14 cellular contexts compared by ENCODE assay signal in genomic region chr12:131947482-131948027, GRCh38. TPM values are rescaled to one million over a fixed set of nuclear protein-coding genes. Genes with fewer than 3 reads are reported as not detected.
A peak's percentile ranks its signal among the peaks of the same experiment; 100 is the strongest.
DNase-seq lines count a peak whose midpoint lies in the region; ATAC-seq, FAIRE-seq and TF ChIP-seq lines count a peak whose summit lies in the region.
"Had no signal": no experiment of that assay in that cellular context is flagged by ENCODE, and none has a peak within 500 bp of the region (broad histone marks: within the 10 kb centered on the region; RNA-seq: fewer than 3 reads in every experiment).

No MANE protein-coding gene starts in this region.

- intact Hi-C loops in HepG2 (cut with micrococcal nuclease; ENCODE audit: unreplicated experiment): no loop called here
- intact Hi-C loops in right lobe of liver (cut with DNase I): loop anchor here in 1 of 2 donors (10.0 kb wide), 1 partner anchor 93 kb away; no protein-coding TSS in a partner anchor
- intact Hi-C loops in PC-9 (cut with micrococcal nuclease; ENCODE audit: unreplicated experiment): loop anchor here (2.0 kb wide), 2 partner anchors 19 to 51 kb away; partner anchors contain the start of gene PUS1

- peaks cover 27% of the 10 kb centered on the region; the same call in 1 of the 2 replicates for H3K4me1 ChIP-seq in HepG2 (ENCODE audit: insufficient read depth, low read length)
- H3K4me1 ChIP-seq in right lobe of liver: peaks cover 0 to 10% (median 3%) of the 10 kb centered on the region in 4 donors
- H3K4me1 ChIP-seq in mesendoderm (ENCODE audit: control insufficient read depth, low read depth, low read length): no peaks in the 10 kb centered on the region
- H3K4me1 ChIP-seq in PC-9 (replicated peaks; ENCODE audit: insufficient read depth): peaks cover 7% of the 10 kb centered on the region; the same call in 1 of the 2 replicates

- no peak overlapping the region for H2BK15ac ChIP-seq in mesendoderm (replicated peaks; ENCODE audit: low read depth)

- H3K36me3 Mint-ChIP-seq in activated CD8-positive, alpha-beta memory T cell treated with anti-CD3 and anti-CD28 coated beads, Interleukin-2, amount 10 ng/mL, durations not matched to agents 7 days and 5 days: peaks cover 15% of the 10 kb centered on the region
- no peaks in the 10 kb centered on the region for H3K36me3 Mint-ChIP-seq in endothelial cell (ENCODE audit: low read depth, unreplicated experiment)

- H3K27ac ChIP-seq in HepG2 (ENCODE audit: extremely low read length, insufficient read depth, low read length) (no peak overlapping the region), right lobe of liver (no peak overlapping the region), mesendoderm (ENCODE audit: low read depth, low read length) (no peak overlapping the region), PC-9 (no peak overlapping the region)

- H3K4ac ChIP-seq in mesendoderm (ENCODE audit: low read depth, low read length): no peak overlapping the region

- in situ Hi-C loops in HepG2 (cut with HindIII; ENCODE audit: extremely low pct_ligation_motif_present, low pct_unique_long_range_greater_than_20kb): no loop called here

- no peak overlapping the region for H2AK5ac ChIP-seq in mesendoderm (ENCODE audit: low read length)

- FAIRE-seq in HepG2 (lab: Jason Lieb, UNC): no peak
- FAIRE-seq in frontal cortex (lab: Jason Lieb, UNC): no peak
- FAIRE-seq: GM19239 had no signal

- H3K36me3 ChIP-seq in HepG2 (replicated peaks in 1 of 2; ENCODE audit: control insufficient read depth in 1 of 2, insufficient read depth in 2 of 2, low read length in 2 of 2) (peaks cover 1 to 14% of the 10 kb centered on the region in 2 experiments; a peak in 2 of 5 replicates), right lobe of liver (peaks cover 0 to 3% (median 0%) of the 10 kb centered on the region in 4 donors), mesendoderm (ENCODE audit: control insufficient read depth, insufficient read depth, low read length) (peaks cover 11% of the 10 kb centered on the region), PC-9 (ENCODE audit: low read depth) (no peaks in the 10 kb centered on the region)

- H3K9me3 ChIP-seq in HepG2 (ENCODE audit: low read length) (no peaks in the 10 kb centered on the region), right lobe of liver (no peaks in the 10 kb centered on the region), PC-9 (ENCODE audit: insufficient read depth, low read depth) (no peaks in the 10 kb centered on the region)
- H3K9me3 ChIP-seq: Caco-2, tibial nerve had no signal

- 60% methylated on average over 8 of the region's 8 CpGs for WGBS in HepG2 (ENCODE audit: low lambda C conversion rate)
- WGBS in right lobe of liver (ENCODE audit: insufficient coverage, low coverage, low lambda C conversion rate, missing lambda C conversion rate): 20% methylated on average over 4 of the region's 8 CpGs
- no CpG with 5 or more reads among the region's 8 CpGs for WGBS in mesendoderm (ENCODE audit: extremely low coverage, insufficient coverage, low lambda C conversion rate)

- no peak overlapping the region for H3K23ac ChIP-seq in mesendoderm (ENCODE audit: low read length)

- DNase-seq in HepG2 (ENCODE audit: low spot score): no peak
- DNase-seq in right lobe of liver: no peak
- DNase-seq in activated CD8-positive, alpha-beta memory T cell treated with anti-CD3 and anti-CD28 coated beads, Interleukin-2, amount 10 ng/mL, durations not matched to agents 7 days and 5 days: no peak
- peak; percentile 28 for DNase-seq in mesendoderm
- no peak for DNase-seq in PC-9
- no peak for DNase-seq in frontal cortex (ENCODE audit: low spot score in 2 of 2)
- DNase-seq in NCI-H2081 (lab: John Stamatoyannopoulos, UW): no peak
- DNase-seq in endothelial cell (ENCODE audit: low spot score): no peak
- DNase-seq: caudate nucleus, NCI-H774 had no signal

- H2BK120ac ChIP-seq in mesendoderm (ENCODE audit: low read depth, low read length): no peak overlapping the region

- H3K4me3 ChIP-seq in HepG2 (replicated peaks in 1 of 3; ENCODE audit: insufficient read depth in 1 of 3, low read depth in 2 of 3, low read length in 3 of 3) (no peak overlapping the region), right lobe of liver (no peak overlapping the region), mesendoderm (ENCODE audit: low read length) (no peak overlapping the region), PC-9 (no peak overlapping the region)
- H3K4me3 ChIP-seq: tibial nerve had no signal

- H4K5ac ChIP-seq in mesendoderm (ENCODE audit: low read length): no peak overlapping the region

- H3K27me3 ChIP-seq in HepG2 (ENCODE audit: control insufficient read depth in 1 of 2, insufficient read depth in 2 of 2, low read length in 2 of 2): no peaks in the 10 kb centered on the region; a peak in 1 of 5 replicates
- no peaks in the 10 kb centered on the region for H3K27me3 ChIP-seq in right lobe of liver
- no peaks in the 10 kb centered on the region for H3K27me3 ChIP-seq in mesendoderm (ENCODE audit: insufficient read depth, low read length, poor library complexity)
- no peaks in the 10 kb centered on the region for H3K27me3 ChIP-seq in PC-9 (ENCODE audit: insufficient read depth, low read depth)
- H3K27me3 ChIP-seq: tibial nerve had no signal

- no peak overlapping the region for H2BK5ac ChIP-seq in mesendoderm (ENCODE audit: low read length)

- no peak overlapping the region for H3K4me3 Mint-ChIP-seq in activated CD8-positive, alpha-beta memory T cell treated with anti-CD3 and anti-CD28 coated beads, Interleukin-2, amount 10 ng/mL, durations not matched to agents 7 days and 5 days
- no peak overlapping the region for H3K4me3 Mint-ChIP-seq in endothelial cell (ENCODE audit: unreplicated experiment)

- BruUV-seq in HepG2 (replicated peaks; lab: Mats Ljungman, UMichigan) (no TSS peak), PC-9 (replicated peaks; lab: Mats Ljungman, UMichigan) (no TSS peak)

- POLR2A ChIA-PET in HepG2 (lab: Yijun Ruan, JAX) (no interaction called here), PC-9 (lab: Charles Lee; ENCODE audit: unreplicated experiment) (no interaction called here)

- H2AFZ ChIP-seq in HepG2 (ENCODE audit: low read length) (no peak overlapping the region), PC-9 (no peak overlapping the region)

- H3K4me2 ChIP-seq in HepG2 (ENCODE audit: low read depth, low read length): no peak overlapping the region; the same call in 1 of the 2 replicates
- no peak overlapping the region for H3K4me2 ChIP-seq in mesendoderm (ENCODE audit: low read length)
- H3K4me2 ChIP-seq in PC-9: no peak overlapping the region

- ATAC-seq in HepG2 (no peak), right lobe of liver (no peak)
- ATAC-seq in activated CD8-positive, alpha-beta memory T cell treated with anti-CD3 and anti-CD28 coated beads, Interleukin-2, amount 10 ng/mL, durations not matched to agents 7 days and 5 days: no peak
- ATAC-seq: HCT116 had no signal

- no peak overlapping the region for H3K18ac ChIP-seq in mesendoderm (ENCODE audit: low read length)

- H3K27ac Mint-ChIP-seq in activated CD8-positive, alpha-beta memory T cell treated with anti-CD3 and anti-CD28 coated beads, Interleukin-2, amount 10 ng/mL, durations not matched to agents 7 days and 5 days: peak overlapping the region; percentile 74
- H3K27ac Mint-ChIP-seq in endothelial cell (ENCODE audit: unreplicated experiment): no peak overlapping the region

- peaks cover 17% of the 10 kb centered on the region for H3K79me2 ChIP-seq in HepG2 (ENCODE audit: insufficient read depth, low read length)
- H3K79me2 ChIP-seq in mesendoderm (ENCODE audit: control insufficient read depth, insufficient read depth, low read length): peaks cover 13% of the 10 kb centered on the region
- H3K79me2 ChIP-seq in PC-9 (ENCODE audit: low read depth): peaks cover 25% of the 10 kb centered on the region

- H3F3A ChIP-seq in PC-9 (ENCODE audit: insufficient read depth, low read depth): peaks cover 31% of the 10 kb centered on the region

- CTCF ChIA-PET in HepG2 (lab: Yijun Ruan, JAX; ENCODE audit: low intra/inter-chr PET ratio, low total read pairs) (no interaction called here), PC-9 (lab: Charles Lee) (no interaction called here)
- CTCF ChIA-PET in activated CD8-positive, alpha-beta memory T cell treated with anti-CD3 and anti-CD28 coated beads, Interleukin-2, amount 10 ng/mL, durations not matched to agents 7 days and 5 days (lab: Charles Lee): no interaction called here

- TF ChIP-seq CTCF in HepG2 (CRISPR knock-in tag; IDR thresholded peaks at IDR 0.05) (no peak), right lobe of liver (IDR thresholded peaks at IDR 0.05) (no peak), PC-9 (conservative IDR thresholded peaks at IDR 0.05) (no peak), endothelial cell (IDR thresholded peaks at IDR 0.05; ENCODE audit: unreplicated experiment) (no peak)

- H3K9ac ChIP-seq in HepG2 (ENCODE audit: insufficient read depth, low read depth, low read length): 0 out of 2 replicates have a peak overlapping the region, but pooled peaks have one; percentile 7
- no peak overlapping the region for H3K9ac ChIP-seq in mesendoderm (ENCODE audit: low read length)

- peaks cover 35% of the 10 kb centered on the region for H3K4me1 Mint-ChIP-seq in activated CD8-positive, alpha-beta memory T cell treated with anti-CD3 and anti-CD28 coated beads, Interleukin-2, amount 10 ng/mL, durations not matched to agents 7 days and 5 days
- H3K4me1 Mint-ChIP-seq in endothelial cell (ENCODE audit: unreplicated experiment): peaks cover 6% of the 10 kb centered on the region

- no peak for TF ChIP-seq POLR2A in HepG2 (IDR thresholded peaks at IDR 0.05; ENCODE audit: insufficient read depth in 1 of 2, low read depth in 2 of 2, low read length in 2 of 2)
- no peak for TF ChIP-seq POLR2A in right lobe of liver (IDR thresholded peaks at IDR 0.05)

- TF ChIP-seq RAD21 in HepG2 (CRISPR knock-in tag; IDR thresholded peaks at IDR 0.05): no peak

- H3K9me3 Mint-ChIP-seq in activated CD8-positive, alpha-beta memory T cell treated with anti-CD3 and anti-CD28 coated beads, Interleukin-2, amount 10 ng/mL, durations not matched to agents 7 days and 5 days (ENCODE audit: low read depth): no peaks in the 10 kb centered on the region
- H3K9me3 Mint-ChIP-seq in endothelial cell (ENCODE audit: unreplicated experiment): no peaks in the 10 kb centered on the region

- peaks cover 6% of the 10 kb centered on the region for H3K79me1 ChIP-seq in mesendoderm (ENCODE audit: low read length)

- TF ChIP-seq EP300 in HepG2 (IDR thresholded peaks at IDR 0.05; ENCODE audit: low read depth in 2 of 2, low read length in 2 of 2): no peak
- no peak for TF ChIP-seq EP300 in HepG2 (CRISPR knock-in tag; IDR thresholded peaks at IDR 0.05; ENCODE audit: borderline replicate concordance)

- H3K9me2 ChIP-seq in PC-9 (ENCODE audit: insufficient read depth): no peaks in the 10 kb centered on the region

- H4K20me1 ChIP-seq in HepG2 (ENCODE audit: insufficient read depth, low read length): no peaks in the 10 kb centered on the region
- H4K20me1 ChIP-seq in PC-9 (ENCODE audit: insufficient read depth): peaks cover 14% of the 10 kb centered on the region

- no peak overlapping the region for H4K8ac ChIP-seq in mesendoderm (ENCODE audit: low read depth, low read length)

- no peaks in the 10 kb centered on the region for H3K27me3 Mint-ChIP-seq in activated CD8-positive, alpha-beta memory T cell treated with anti-CD3 and anti-CD28 coated beads, Interleukin-2, amount 10 ng/mL, durations not matched to agents 7 days and 5 days
- no peaks in the 10 kb centered on the region for H3K27me3 Mint-ChIP-seq in endothelial cell (ENCODE audit: unreplicated experiment)

- H3K56ac ChIP-seq in mesendoderm (ENCODE audit: low read length): no peak overlapping the region

RNA-seq across cellular contexts. Expression of gene EP400, which starts 2.2 kb away (rescaled TPM):
- total RNA-seq in HepG2 (2016; rRNA removed; fragmentation: Illumina TruSeq; extraction: Trizol) (5.0 and 8.4 TPM in 2 replicates), right lobe of liver (10 to 100 TPM; 10.9 to 16.3 (median 13.3) TPM), PC-9 (2021) (45.0 and 50.3 TPM in 2 replicates), frontal cortex (10.2 TPM), endothelial cell (ENCODE audit: unreplicated experiment) (66.2 TPM)
- total RNA-seq in HepG2 (2016; cell fraction: cytosol; rRNA removed; fragmentation: Illumina TruSeq; extraction: Trizol; ENCODE audit: low read depth): 4.7 TPM in 2 replicates
- total RNA-seq in HepG2 (2016; cell fraction: insoluble cytoplasmic fraction; rRNA removed; fragmentation: Illumina TruSeq; extraction: Trizol): 3.7 and 7.0 TPM in 2 replicates
- 6.0 and 6.1 TPM in 2 replicates for total RNA-seq in HepG2 (2016; cell fraction: membrane; rRNA removed; fragmentation: Illumina TruSeq; extraction: Trizol)
- total RNA-seq in HepG2 (2016; cell fraction: nucleus; rRNA removed; fragmentation: Illumina TruSeq; extraction: Trizol): 13.3 and 16.0 TPM in 2 replicates
- polyA plus RNA-seq in HepG2 (2011; rRNA removed): 4.2 and 4.9 TPM in 2 replicates
- polyA plus RNA-seq in HepG2 (2011; cell fraction: cytosol; rRNA removed): 2.4 and 3.4 TPM in 2 replicates
- polyA plus RNA-seq in HepG2 (2011; cell fraction: nucleus; rRNA removed): 23.5 and 23.6 TPM in 2 replicates
- 16.1 and 16.9 TPM in 2 replicates for polyA plus RNA-seq in HepG2 (2012)
- 1.1 TPM in 2 replicates for polyA plus RNA-seq in HepG2 (2016; cell fraction: cytosol; fragmentation: Illumina TruSeq; extraction: Trizol; ENCODE audit: low read depth)
- polyA plus RNA-seq in HepG2 (2016; cell fraction: insoluble cytoplasmic fraction; fragmentation: Illumina TruSeq; extraction: Trizol; ENCODE audit: low read depth): 11.0 and 15.9 TPM in 2 replicates
- polyA plus RNA-seq in HepG2 (2016; cell fraction: membrane; fragmentation: Illumina TruSeq; extraction: Trizol; ENCODE audit: low read depth): 2.6 and 2.7 TPM in 2 replicates
- 43.2 and 47.1 TPM in 2 replicates for polyA plus RNA-seq in HepG2 (2016; cell fraction: nucleus; fragmentation: Illumina TruSeq; extraction: Trizol; ENCODE audit: insufficient read depth, low read depth)
- 7.5 and 11.1 TPM in 2 replicates for polyA minus RNA-seq in HepG2 (2011; rRNA and poly(A)+ RNA removed; ENCODE audit: low replicate concordance)
- 7.5 and 8.3 TPM in 2 replicates for polyA minus RNA-seq in HepG2 (2011; cell fraction: cytosol; rRNA and poly(A)+ RNA removed)
- polyA minus RNA-seq in HepG2 (2011; cell fraction: nucleus; rRNA and poly(A)+ RNA removed): 16.2 and 18.8 TPM in 2 replicates
- 10 to 100 TPM; 54.1 to 68.0 TPM for total RNA-seq in activated CD8-positive, alpha-beta memory T cell treated with anti-CD3 and anti-CD28 coated beads, Interleukin-2, amount 10 ng/mL, durations not matched to agents 7 days and 5 days
- 17.2 TPM for polyA plus RNA-seq in mesendoderm (2013, experiment 1 of 2)
- 15.3 TPM for polyA plus RNA-seq in mesendoderm (2013, experiment 2 of 2)

RNA-seq across cellular contexts. Expression of gene PUS1, which starts 18.5 kb away (rescaled TPM):
- total RNA-seq in HepG2 (2016; rRNA removed; fragmentation: Illumina TruSeq; extraction: Trizol) (23.5 and 24.7 TPM in 2 replicates), right lobe of liver (10 to 100 TPM; 14.7 to 23.1 (median 17.7) TPM), PC-9 (2021) (36.4 and 37.0 TPM in 2 replicates), frontal cortex (3.3 TPM), endothelial cell (ENCODE audit: unreplicated experiment) (25.8 TPM)
- 6.6 and 7.1 TPM in 2 replicates for total RNA-seq in HepG2 (2016; cell fraction: cytosol; rRNA removed; fragmentation: Illumina TruSeq; extraction: Trizol; ENCODE audit: low read depth)
- 21.9 and 25.6 TPM in 2 replicates for total RNA-seq in HepG2 (2016; cell fraction: insoluble cytoplasmic fraction; rRNA removed; fragmentation: Illumina TruSeq; extraction: Trizol)
- total RNA-seq in HepG2 (2016; cell fraction: membrane; rRNA removed; fragmentation: Illumina TruSeq; extraction: Trizol): 11.7 and 15.8 TPM in 2 replicates
- 22.3 and 22.5 TPM in 2 replicates for total RNA-seq in HepG2 (2016; cell fraction: nucleus; rRNA removed; fragmentation: Illumina TruSeq; extraction: Trizol)
- polyA plus RNA-seq in HepG2 (2011; rRNA removed): 19.2 and 28.3 TPM in 2 replicates
- 18.9 and 22.1 TPM in 2 replicates for polyA plus RNA-seq in HepG2 (2011; cell fraction: cytosol; rRNA removed)
- 51.5 and 61.7 TPM in 2 replicates for polyA plus RNA-seq in HepG2 (2011; cell fraction: nucleus; rRNA removed)
- polyA plus RNA-seq in HepG2 (2012): 16.6 and 23.7 TPM in 2 replicates
- 6.6 and 8.0 TPM in 2 replicates for polyA plus RNA-seq in HepG2 (2016; cell fraction: cytosol; fragmentation: Illumina TruSeq; extraction: Trizol; ENCODE audit: low read depth)
- polyA plus RNA-seq in HepG2 (2016; cell fraction: insoluble cytoplasmic fraction; fragmentation: Illumina TruSeq; extraction: Trizol; ENCODE audit: low read depth): 37.8 and 38.4 TPM in 2 replicates
- polyA plus RNA-seq in HepG2 (2016; cell fraction: membrane; fragmentation: Illumina TruSeq; extraction: Trizol; ENCODE audit: low read depth): 14.2 and 18.7 TPM in 2 replicates
- 70.5 and 72.7 TPM in 2 replicates for polyA plus RNA-seq in HepG2 (2016; cell fraction: nucleus; fragmentation: Illumina TruSeq; extraction: Trizol; ENCODE audit: insufficient read depth, low read depth)
- polyA minus RNA-seq in HepG2 (2011; rRNA and poly(A)+ RNA removed; ENCODE audit: low replicate concordance): 26.1 and 71.1 TPM in 2 replicates
- 10.4 and 12.3 TPM in 2 replicates for polyA minus RNA-seq in HepG2 (2011; cell fraction: cytosol; rRNA and poly(A)+ RNA removed)
- 31.2 and 34.2 TPM in 2 replicates for polyA minus RNA-seq in HepG2 (2011; cell fraction: nucleus; rRNA and poly(A)+ RNA removed)
- total RNA-seq in activated CD8-positive, alpha-beta memory T cell treated with anti-CD3 and anti-CD28 coated beads, Interleukin-2, amount 10 ng/mL, durations not matched to agents 7 days and 5 days: 10 to 100 TPM; 64.2 to 69.3 TPM
- 46.5 TPM for polyA plus RNA-seq in mesendoderm (2013, experiment 1 of 2)
- 46.4 TPM for polyA plus RNA-seq in mesendoderm (2013, experiment 2 of 2)

RNA-seq across cellular contexts. Expression of gene ULK1, which starts 53.1 kb away (rescaled TPM):
- total RNA-seq in HepG2 (2016; rRNA removed; fragmentation: Illumina TruSeq; extraction: Trizol): 1.7 and 2.8 TPM in 2 replicates
- total RNA-seq in HepG2 (2016; cell fraction: cytosol; rRNA removed; fragmentation: Illumina TruSeq; extraction: Trizol; ENCODE audit: low read depth): 1.9 and 2.4 TPM in 2 replicates
- 1.6 and 3.3 TPM in 2 replicates for total RNA-seq in HepG2 (2016; cell fraction: insoluble cytoplasmic fraction; rRNA removed; fragmentation: Illumina TruSeq; extraction: Trizol)
- total RNA-seq in HepG2 (2016; cell fraction: membrane; rRNA removed; fragmentation: Illumina TruSeq; extraction: Trizol): 1.7 and 2.8 TPM in 2 replicates
- total RNA-seq in HepG2 (2016; cell fraction: nucleus; rRNA removed; fragmentation: Illumina TruSeq; extraction: Trizol): 4.9 and 6.0 TPM in 2 replicates
- polyA plus RNA-seq in HepG2 (2011; rRNA removed): 10.1 and 13.9 TPM in 2 replicates
- 2.2 and 3.2 TPM in 2 replicates for polyA plus RNA-seq in HepG2 (2011; cell fraction: cytosol; rRNA removed)
- 132 and 157 TPM in 2 replicates for polyA plus RNA-seq in HepG2 (2011; cell fraction: nucleus; rRNA removed)
- polyA plus RNA-seq in HepG2 (2012): 16.0 and 35.4 TPM in 2 replicates
- 0.21 and 0.24 TPM in 2 replicates for polyA plus RNA-seq in HepG2 (2016; cell fraction: cytosol; fragmentation: Illumina TruSeq; extraction: Trizol; ENCODE audit: low read depth)
- polyA plus RNA-seq in HepG2 (2016; cell fraction: insoluble cytoplasmic fraction; fragmentation: Illumina TruSeq; extraction: Trizol; ENCODE audit: low read depth): 3.6 and 5.0 TPM in 2 replicates
- 0.60 and 0.72 TPM in 2 replicates for polyA plus RNA-seq in HepG2 (2016; cell fraction: membrane; fragmentation: Illumina TruSeq; extraction: Trizol; ENCODE audit: low read depth)
- 27.6 and 31.1 TPM in 2 replicates for polyA plus RNA-seq in HepG2 (2016; cell fraction: nucleus; fragmentation: Illumina TruSeq; extraction: Trizol; ENCODE audit: insufficient read depth, low read depth)
- 11.3 and 13.5 TPM in 2 replicates for polyA minus RNA-seq in HepG2 (2011; rRNA and poly(A)+ RNA removed; ENCODE audit: low replicate concordance)
- 7.8 and 10.2 TPM in 2 replicates for polyA minus RNA-seq in HepG2 (2011; cell fraction: cytosol; rRNA and poly(A)+ RNA removed)
- polyA minus RNA-seq in HepG2 (2011; cell fraction: nucleus; rRNA and poly(A)+ RNA removed): 15.5 and 17.8 TPM in 2 replicates
- total RNA-seq in right lobe of liver: 10 to 100 TPM; 14.5 to 39.0 (median 20.5) TPM
- total RNA-seq in activated CD8-positive, alpha-beta memory T cell treated with anti-CD3 and anti-CD28 coated beads, Interleukin-2, amount 10 ng/mL, durations not matched to agents 7 days and 5 days: 10 to 100 TPM; 20.2 to 24.4 TPM
- polyA plus RNA-seq in mesendoderm (2013, experiment 1 of 2): 19.3 TPM
- 19.9 TPM for polyA plus RNA-seq in mesendoderm (2013, experiment 2 of 2)
- total RNA-seq in PC-9 (2021): 50.8 and 70.5 TPM in 2 replicates
- total RNA-seq in frontal cortex: 7.3 TPM
- total RNA-seq in endothelial cell (ENCODE audit: unreplicated experiment): 53.7 TPM
